8 cellular contexts compared by ENCODE assay signal in genomic region chr2:27753744-27754588, GRCh38. TPM values are rescaled to one million over a fixed set of nuclear protein-coding genes. Genes with fewer than 3 reads are reported as not detected.
DNase-seq lines count a peak whose midpoint lies in the region; ATAC-seq and TF ChIP-seq lines count a peak whose summit lies in the region.

No MANE protein-coding gene starts in this region.

- H3K79me2 ChIP-seq in Loucy (ENCODE audit: insufficient read depth, low read length): no peaks in the 10 kb centered on the region

- TF ChIP-seq EP300 in sigmoid colon (IDR thresholded peaks at IDR 0.05): no peak

- H3K9ac ChIP-seq in Loucy (ENCODE audit: low read depth, low read length, poor library complexity, severe bottlenecking): no peak overlapping the region

- H3K9me3 Mint-ChIP-seq in activated naive CD4-positive, alpha-beta T cell treated with anti-CD3 and anti-CD28 coated beads, Interleukin-2, amount 50 U/mL, for 72 hours: peaks cover under 1 to 3% of the 10 kb centered on the region in 2 donors

- H3K27ac ChIP-seq in heart right ventricle: no peak overlapping the region
- H3K27ac ChIP-seq in sigmoid colon: no peak overlapping the region

- H3K36me3 ChIP-seq in Loucy (ENCODE audit: insufficient read depth, low read length) (no peaks in the 10 kb centered on the region), heart right ventricle (no peaks in the 10 kb centered on the region), sigmoid colon (no peaks in the 10 kb centered on the region)

- no peak overlapping the region for H3K4me3 ChIP-seq in Loucy (ENCODE audit: low read length, poor library complexity, severe bottlenecking)
- H3K4me3 ChIP-seq in heart right ventricle: no peak overlapping the region
- no peak overlapping the region for H3K4me3 ChIP-seq in sigmoid colon

- no peak overlapping the region for H3K27ac Mint-ChIP-seq in activated naive CD4-positive, alpha-beta T cell treated with anti-CD3 and anti-CD28 coated beads, Interleukin-2, amount 50 U/mL, for 72 hours

- no peak for TF ChIP-seq POLR2A in sigmoid colon (IDR thresholded peaks at IDR 0.05)

- no peaks in the 10 kb centered on the region for H3K9me2 ChIP-seq in Loucy (replicated peaks; ENCODE audit: low read depth, low read length)

- 50 to 53% methylated on average over 6 of the region's 6 CpGs for WGBS in heart right ventricle, 2 donors
- 21 to 45% methylated on average over 6 of the region's 6 CpGs for WGBS in sigmoid colon, 2 donors

- H3K36me3 Mint-ChIP-seq in activated naive CD4-positive, alpha-beta T cell treated with anti-CD3 and anti-CD28 coated beads, Interleukin-2, amount 50 U/mL, for 72 hours: peaks cover 0 to 5% of the 10 kb centered on the region in 2 donors

- H3K9me3 ChIP-seq in Loucy (ENCODE audit: insufficient read depth, low read depth, low read length): no peaks in the 10 kb centered on the region
- H3K9me3 ChIP-seq in heart right ventricle: peaks cover 0 to 7% (median 0%) of the 10 kb centered on the region in 11 donors
- H3K9me3 ChIP-seq in sigmoid colon: peaks cover 0 to 3% (median 0%) of the 10 kb centered on the region in 4 donors

- H3K4me1 ChIP-seq in Loucy (ENCODE audit: insufficient read depth, low read length, poor library complexity, severe bottlenecking) (no peaks in the 10 kb centered on the region), heart right ventricle (peaks cover 0 to 22% (median 11%) of the 10 kb centered on the region in 9 donors), sigmoid colon (no peaks in the 10 kb centered on the region)

- no peaks in the 10 kb centered on the region for H3F3A ChIP-seq in Loucy (ENCODE audit: low read depth)

- no peak overlapping the region for H3K4me2 ChIP-seq in Loucy (ENCODE audit: low read depth, low read length, poor library complexity, severe bottlenecking)

- H4K20me1 ChIP-seq in Loucy (ENCODE audit: insufficient read depth, low read length, poor library complexity, severe bottlenecking): no peaks in the 10 kb centered on the region

- H2AFZ ChIP-seq in Loucy (ENCODE audit: low read length): no peak overlapping the region

- intact Hi-C loops in heart right ventricle (cut with DNase I) (loop anchor here in 8 of 10 donors (2.0 to 10.0 kb wide), 4 partner anchors 693 to 701 kb away; no protein-coding TSS in a partner anchor), sigmoid colon (cut with DNase I) (loop anchor here (1.0 kb wide), 1 partner anchor 698 kb away; no protein-coding TSS in a partner anchor)

- ATAC-seq in activated naive CD4-positive, alpha-beta T cell treated with anti-CD3 and anti-CD28 coated beads, Interleukin-2, amount 50 U/mL, for 72 hours: peak; percentile 89 to 93
- peak; percentile 66 to 92 (median 83) for ATAC-seq in heart right ventricle
- ATAC-seq in GM21576 (IDR thresholded peaks at IDR 0.05; ENCODE audit: unreplicated experiment): no peak
- ATAC-seq in HG03135 (IDR thresholded peaks at IDR 0.05; ENCODE audit: unreplicated experiment): no peak

- peaks cover 9% of the 10 kb centered on the region for H3K27me3 ChIP-seq in Loucy (ENCODE audit: insufficient read depth, low read length, poor library complexity, severe bottlenecking)
- no peaks in the 10 kb centered on the region for H3K27me3 ChIP-seq in heart right ventricle
- no peaks in the 10 kb centered on the region for H3K27me3 ChIP-seq in sigmoid colon

- TF ChIP-seq CTCF in Loucy (conservative IDR thresholded peaks at IDR 0.05; ENCODE audit: low read length) (peak; percentile 99), heart right ventricle (IDR thresholded peaks at IDR 0.05) (peak; percentile 64 to 93 (median 83)), sigmoid colon (IDR thresholded peaks at IDR 0.05) (peak; percentile 77 to 84 (median 81))

- DNase-seq in ELR (ENCODE audit: low read depth) (peak; percentile 80), SKM-1 (lab: John Stamatoyannopoulos, UW; ENCODE audit: unreplicated experiment) (peak; percentile 84), heart right ventricle (peak; percentile 78 to 82), sigmoid colon (peak; percentile 85)
- peak in 1 of 2 donors; percentile 83 for DNase-seq in activated naive CD4-positive, alpha-beta T cell treated with anti-CD3 and anti-CD28 coated beads, Interleukin-2, amount 50 U/mL, for 72 hours (ENCODE audit: low spot score in 2 of 2)

RNA-seq across cellular contexts. Expression of gene MRPL33, which starts 17.6 kb away (rescaled TPM):
- total RNA-seq in activated naive CD4-positive, alpha-beta T cell treated with anti-CD3 and anti-CD28 coated beads, Interleukin-2, amount 50 U/mL, for 72 hours: 10 to 100 TPM; 61.7 to 70.5 TPM
- total RNA-seq in heart right ventricle: 100 to 1,000 TPM; 170 to 416 (median 253) TPM
- polyA plus RNA-seq in heart right ventricle: 100 to 1,000 TPM; 123 to 661 TPM
- 100 to 1,000 TPM; 178 to 324 (median 239) TPM for total RNA-seq in sigmoid colon
- 100 to 1,000 TPM; 110 to 208 (median 152) TPM for polyA plus RNA-seq in sigmoid colon

Comparison
In these comparisons a context has a peak if more than half of its experiments do, and no peak if none do; other contexts are left out.
1. ATAC-seq: peak in activated naive CD4-positive, alpha-beta T cell treated with anti-CD3 and anti-CD28 coated beads, Interleukin-2, amount 50 U/mL, for 72 hours (2 of 2) and heart right ventricle (8 of 8); none in GM21576 (single experiment) and HG03135 (single experiment).
2. Peak in every context shown above with its lines, with median percentiles within 50 percentile points of each other: CTCF ChIP-seq.